Comparison of ENCODE assay signal across 17 cellular contexts in genomic region chr18:59906203-59906602, GRCh38. TPM values are rescaled to one million over a fixed set of nuclear protein-coding genes. Genes with fewer than 3 reads are reported as not detected.
DNase-seq lines count a peak whose midpoint lies in the region; ATAC-seq and TF ChIP-seq lines count a peak whose summit lies in the region.
"Had no signal": no experiment of that assay in that cellular context is flagged by ENCODE, and none has a peak within 500 bp of the region (broad histone marks: within the 10 kb centered on the region; RNA-seq: fewer than 3 reads in every experiment).

No MANE protein-coding gene starts in this region.

- intact Hi-C loops in IMR-90 (cut with micrococcal nuclease), result loop anchor here (10.0 kb wide), 2 partner anchors 211 to 281 kb away; partner anchors contain the start of gene CCBE1
- intact Hi-C loops in activated T-helper 2 cell treated with anti-CD3 and anti-CD28 coated beads, Interferon-gamma antibody, Interleukin-2, Interleukin-4, amounts not matched to agents 10 μg/mL and 5 μg/mL and 100 μg/mL, durations not matched to agents 14 hours and 24 hours and 36 hours (cut with micrococcal nuclease), result loop anchor here (2.0 to 10.0 kb wide), 2 partner anchors 59 to 1301 kb away; no protein-coding TSS in a partner anchor
- intact Hi-C loops in thyroid gland (cut with DNase I), result no loop called here
- intact Hi-C loops in mammary epithelial cell (cut with micrococcal nuclease), result loop anchor here (10.0 kb wide), 1 partner anchor 149 kb away; no protein-coding TSS in a partner anchor

- H3K27ac Mint-ChIP-seq in activated naive CD4-positive, alpha-beta T cell treated with anti-CD3 and anti-CD28 coated beads, Interleukin-2, amount 10 ng/mL, durations not matched to agents 7 days and 5 days, result peak overlapping the region; percentile 64
- peak overlapping the region; percentile 77 for H3K27ac Mint-ChIP-seq in activated T-helper 2 cell treated with anti-CD3 and anti-CD28 coated beads, Interferon-gamma antibody, Interleukin-2, Interleukin-4, amounts not matched to agents 10 μg/mL and 5 μg/mL and 100 μg/mL, durations not matched to agents 14 hours and 24 hours and 36 hours
- H3K27ac Mint-ChIP-seq: HFFc6 had no signal

- no peak overlapping the region for H3K14ac ChIP-seq in IMR-90 (replicated peaks; ENCODE audit: low read depth, low read length)

- DNase-seq in activated naive CD4-positive, alpha-beta T cell treated with anti-CD3 and anti-CD28 coated beads, Interleukin-2, amount 10 ng/mL, durations not matched to agents 7 days and 5 days, result no peak
- no peak for DNase-seq in activated naive CD4-positive, alpha-beta T cell treated with anti-CD3 and anti-CD28 coated beads, Interleukin-2, amount 50 U/mL, for 16 hours
- DNase-seq in IMR-90 (no peak), thyroid gland (no peak), mammary epithelial cell (no peak), NOMO-1 (lab: John Stamatoyannopoulos, UW; ENCODE audit: unreplicated experiment in 2 of 2) (no peak), germinal center (ENCODE audit: low spot score) (no peak)
- DNase-seq in activated T-helper 2 cell treated with anti-CD3 and anti-CD28 coated beads, Interferon-gamma antibody, Interleukin-2, Interleukin-4, amounts not matched to agents 10 μg/mL and 5 μg/mL and 100 μg/mL, durations not matched to agents 14 hours and 24 hours and 36 hours (ENCODE audit: low spot score), result no peak
- DNase-seq: activated T-cell treated with anti-CD3 and anti-CD28 coated beads for 4 hours; amygdala; HFFc6; Kasumi-1; NCI-H1436 treated with DMSO at 0.1 percent for 48 hours; NCI-H446 treated with DMSO at 0.1 percent for 48 hours; stimulated activated CD4-positive, alpha-beta T cell treated with anti-CD3 and anti-CD28 coated beads, Interleukin-1b, Interleukin-23, amount 100 ng/mL, for 48 hours; tibial artery had no signal

- H3K4ac ChIP-seq in IMR-90 (ENCODE audit: low read depth, low read length), result peak overlapping the region; percentile 1; the same call in 1 of the 2 replicates

- H3K36me3 ChIP-seq in IMR-90 (ENCODE audit: control insufficient read depth, insufficient read depth, low read length), result peaks cover 7% of the 10 kb centered on the region
- no peaks in the 10 kb centered on the region for H3K36me3 ChIP-seq in thyroid gland
- H3K36me3 ChIP-seq in mammary epithelial cell (ENCODE audit: insufficient read depth, low read length), result peaks cover 13% of the 10 kb centered on the region
- H3K36me3 ChIP-seq: right lobe of liver, tibial artery had no signal

- H3K9me3 ChIP-seq in IMR-90 (ENCODE audit: control insufficient read depth, insufficient read depth, low read length), result no peaks in the 10 kb centered on the region
- H3K9me3 ChIP-seq in thyroid gland, result no peaks in the 10 kb centered on the region
- no peaks in the 10 kb centered on the region for H3K9me3 ChIP-seq in mammary epithelial cell (replicated peaks; ENCODE audit: insufficient read depth, low read length)
- H3K9me3 ChIP-seq: right lobe of liver, tibial artery had no signal

- H4K20me1 ChIP-seq in IMR-90 (ENCODE audit: insufficient read depth, low read length), result peaks cover 19% of the 10 kb centered on the region
- H4K20me1 ChIP-seq in mammary epithelial cell (ENCODE audit: insufficient read depth, low read length), result no peaks in the 10 kb centered on the region

- no peak overlapping the region for H3K56ac ChIP-seq in IMR-90 (ENCODE audit: extremely low read depth, insufficient read depth, low read length)

- H3K18ac ChIP-seq in IMR-90 (ENCODE audit: low read depth, low read length), result no peak overlapping the region

- WGBS in IMR-90 (ENCODE audit: extremely low coverage in 2 of 2, insufficient read length in 1 of 2), 2 experiments, result no CpG with 5 or more reads among the region's 3 CpGs
- 79 to 86% methylated on average over 3 of the region's 3 CpGs for WGBS in thyroid gland, 2 donors
- WGBS in mammary epithelial cell (ENCODE audit: low coverage, missing lambda C conversion rate), result 82% methylated on average over 3 of the region's 3 CpGs

- peaks cover 21% of the 10 kb centered on the region for H3K36me3 Mint-ChIP-seq in activated naive CD4-positive, alpha-beta T cell treated with anti-CD3 and anti-CD28 coated beads, Interleukin-2, amount 10 ng/mL, durations not matched to agents 7 days and 5 days
- peaks cover 35% of the 10 kb centered on the region for H3K36me3 Mint-ChIP-seq in activated T-helper 2 cell treated with anti-CD3 and anti-CD28 coated beads, Interferon-gamma antibody, Interleukin-2, Interleukin-4, amounts not matched to agents 10 μg/mL and 5 μg/mL and 100 μg/mL, durations not matched to agents 14 hours and 24 hours and 36 hours (ENCODE audit: low read depth)

- H2BK20ac ChIP-seq in IMR-90 (ENCODE audit: low read depth, low read length), result no peak overlapping the region

- H3K27me3 ChIP-seq in IMR-90 (ENCODE audit: control insufficient read depth, insufficient read depth, low read length) (no peaks in the 10 kb centered on the region), thyroid gland (no peaks in the 10 kb centered on the region), mammary epithelial cell (ENCODE audit: insufficient read depth, low read length) (no peaks in the 10 kb centered on the region)
- H3K27me3 ChIP-seq: right lobe of liver had no signal

- peak overlapping the region; percentile 27 for H2BK120ac ChIP-seq in IMR-90 (ENCODE audit: low read depth, low read length)

- no peak overlapping the region; the same call in 1 of the 2 replicates for H3K4me2 ChIP-seq in IMR-90 (ENCODE audit: low read depth, low read length)
- H3K4me2 ChIP-seq in mammary epithelial cell (ENCODE audit: insufficient read depth, low read depth, low read length), result no peak overlapping the region

- no peak for TF ChIP-seq CTCF in IMR-90 (conservative IDR thresholded peaks at IDR 0.05; ENCODE audit: low read depth, low read length)
- no peak for TF ChIP-seq CTCF in thyroid gland (IDR thresholded peaks at IDR 0.05)
- no peak for TF ChIP-seq CTCF in mammary epithelial cell (conservative IDR thresholded peaks at IDR 0.05 in 1 of 2, IDR thresholded peaks at IDR 0.05 in 1 of 2; ENCODE audit: extremely low read depth in 1 of 2, insufficient read depth in 1 of 2, low read depth in 1 of 2, low read length in 2 of 2)

- H2BK5ac ChIP-seq in IMR-90 (ENCODE audit: low read depth, low read length, poor library complexity, severe bottlenecking), result no peak overlapping the region

- no peak overlapping the region for H4K91ac ChIP-seq in IMR-90 (ENCODE audit: insufficient read depth, low read depth, low read length)

- H3K27me3 Mint-ChIP-seq in activated naive CD4-positive, alpha-beta T cell treated with anti-CD3 and anti-CD28 coated beads, Interleukin-2, amount 10 ng/mL, durations not matched to agents 7 days and 5 days, result no peaks in the 10 kb centered on the region
- H3K27me3 Mint-ChIP-seq in activated T-helper 2 cell treated with anti-CD3 and anti-CD28 coated beads, Interferon-gamma antibody, Interleukin-2, Interleukin-4, amounts not matched to agents 10 μg/mL and 5 μg/mL and 100 μg/mL, durations not matched to agents 14 hours and 24 hours and 36 hours (ENCODE audit: low read depth), result no peaks in the 10 kb centered on the region

- H3K9me1 ChIP-seq in IMR-90 (ENCODE audit: insufficient read depth, low read length), result peaks cover 24% of the 10 kb centered on the region

- TF ChIP-seq RAD21 in IMR-90 (IDR thresholded peaks at IDR 0.05; ENCODE audit: low read length), result no peak

- H3K9ac ChIP-seq in IMR-90 (ENCODE audit: low read depth, low read length), result no peak overlapping the region
- no peak overlapping the region for H3K9ac ChIP-seq in mammary epithelial cell (ENCODE audit: insufficient read depth, low read length)

- no peaks in the 10 kb centered on the region for H3K9me3 Mint-ChIP-seq in activated naive CD4-positive, alpha-beta T cell treated with anti-CD3 and anti-CD28 coated beads, Interleukin-2, amount 10 ng/mL, durations not matched to agents 7 days and 5 days
- H3K9me3 Mint-ChIP-seq in activated T-helper 2 cell treated with anti-CD3 and anti-CD28 coated beads, Interferon-gamma antibody, Interleukin-2, Interleukin-4, amounts not matched to agents 10 μg/mL and 5 μg/mL and 100 μg/mL, durations not matched to agents 14 hours and 24 hours and 36 hours, result no peaks in the 10 kb centered on the region
- H3K9me3 Mint-ChIP-seq: HFFc6 had no signal

- H3K4me3 Mint-ChIP-seq in activated naive CD4-positive, alpha-beta T cell treated with anti-CD3 and anti-CD28 coated beads, Interleukin-2, amount 10 ng/mL, durations not matched to agents 7 days and 5 days, result no peak overlapping the region
- H3K4me3 Mint-ChIP-seq in activated T-helper 2 cell treated with anti-CD3 and anti-CD28 coated beads, Interferon-gamma antibody, Interleukin-2, Interleukin-4, amounts not matched to agents 10 μg/mL and 5 μg/mL and 100 μg/mL, durations not matched to agents 14 hours and 24 hours and 36 hours (ENCODE audit: low read depth), result peak overlapping the region; percentile 32
- H3K4me3 Mint-ChIP-seq: HFFc6 had no signal

- H3K27ac ChIP-seq in IMR-90 (ENCODE audit: insufficient read depth, low read length) (no peak overlapping the region), thyroid gland (no peak overlapping the region), mammary epithelial cell (ENCODE audit: insufficient read depth, low read depth, low read length) (no peak overlapping the region)
- H3K27ac ChIP-seq: right lobe of liver, tibial artery had no signal

- in situ Hi-C loops in IMR-90 (cut with MboI; ENCODE audit: low sequenced_read_pairs), result no loop called here
- in situ Hi-C loops in mammary epithelial cell (cut with MboI; ENCODE audit: low sequenced_read_pairs in 2 of 2), result loop anchor here in 1 of 2 donors (10.0 kb wide), 2 partner anchors 49 to 71 kb away; no protein-coding TSS in a partner anchor

- CTCF ChIA-PET in activated naive CD4-positive, alpha-beta T cell treated with anti-CD3 and anti-CD28 coated beads, Interleukin-2, amount 10 ng/mL, durations not matched to agents 7 days and 5 days (lab: Charles Lee), result interaction anchor here (2.5 kb wide), 1 partner anchor 13 kb away, joined by 7 read pairs; no protein-coding TSS in a partner anchor
- CTCF ChIA-PET in IMR-90 (lab: Yijun Ruan, JAX) (interaction anchor here (0.7 kb wide), 2 partner anchors 23 to 48 kb away, joined by 3 to 5 read pairs; no protein-coding TSS in a partner anchor), mammary epithelial cell (lab: Charles Lee; ENCODE audit: low non-redundant PET) (no interaction called here)

- H2AK5ac ChIP-seq in IMR-90 (ENCODE audit: low read depth, low read length), result no peak overlapping the region

- no peak overlapping the region for H3K23ac ChIP-seq in IMR-90 (ENCODE audit: low read depth, low read length)

- no peak overlapping the region for H4K8ac ChIP-seq in IMR-90 (ENCODE audit: low read depth in 2 of 2, low read length in 2 of 2)

- H2AK9ac ChIP-seq in IMR-90 (replicated peaks; ENCODE audit: low read depth, low read length, poor library complexity), result no peak overlapping the region

- BruUV-seq in IMR-90 (replicated peaks; lab: Mats Ljungman, UMichigan) (no TSS peak), mammary epithelial cell (replicated peaks; lab: Mats Ljungman, UMichigan) (no TSS peak)

- peaks cover 29% of the 10 kb centered on the region for H3K79me2 ChIP-seq in mammary epithelial cell (ENCODE audit: insufficient read depth, low read length)

- H3K4me1 Mint-ChIP-seq in activated naive CD4-positive, alpha-beta T cell treated with anti-CD3 and anti-CD28 coated beads, Interleukin-2, amount 10 ng/mL, durations not matched to agents 7 days and 5 days, result peaks cover 72% of the 10 kb centered on the region
- peaks cover 67% of the 10 kb centered on the region for H3K4me1 Mint-ChIP-seq in activated T-helper 2 cell treated with anti-CD3 and anti-CD28 coated beads, Interferon-gamma antibody, Interleukin-2, Interleukin-4, amounts not matched to agents 10 μg/mL and 5 μg/mL and 100 μg/mL, durations not matched to agents 14 hours and 24 hours and 36 hours (ENCODE audit: low read depth)

- POLR2A ChIA-PET in IMR-90 (lab: Charles Lee; ENCODE audit: unreplicated experiment), result interaction anchor here (0.7 kb wide), 1 partner anchor 35 kb away, joined by 6 read pairs; no protein-coding TSS in a partner anchor

- H3K4me3 ChIP-seq in IMR-90 (ENCODE audit: insufficient read depth, low read depth, low read length) (no peak overlapping the region), thyroid gland (replicated peaks in 1 of 3) (no peak overlapping the region), mammary epithelial cell (replicated peaks in 1 of 3; ENCODE audit: insufficient read depth in 1 of 3, low read depth in 2 of 3, low read length in 3 of 3) (no peak overlapping the region)
- H3K4me3 ChIP-seq: right lobe of liver, tibial artery had no signal

- H3K79me1 ChIP-seq in IMR-90 (ENCODE audit: low read depth in 1 of 2, low read length in 2 of 2), result peaks cover 0 to 39% of the 10 kb centered on the region in 2 experiments; a peak in 2 of 4 replicates

- ATAC-seq in IMR-90 (ENCODE audit: low read depth), result no peak
- ATAC-seq: right lobe of liver had no signal

- TF ChIP-seq POLR2A in IMR-90 (IDR thresholded peaks at IDR 0.05; ENCODE audit: low read depth, low read length) (peak; percentile 21; the same call in 1 of the 2 replicates), thyroid gland (IDR thresholded peaks at IDR 0.05) (no peak)

- H2AFZ ChIP-seq in IMR-90 (replicated peaks; ENCODE audit: low read length, poor library complexity) (no peak overlapping the region), mammary epithelial cell (ENCODE audit: low read depth, low read length) (no peak overlapping the region)

- H4K5ac ChIP-seq in IMR-90 (ENCODE audit: low read depth, low read length), result no peak overlapping the region

- H3K4me1 ChIP-seq in IMR-90 (ENCODE audit: control insufficient read depth, insufficient read depth, low read length) (peaks cover 28% of the 10 kb centered on the region), thyroid gland (peaks cover 0 to 3% of the 10 kb centered on the region in 2 donors), mammary epithelial cell (ENCODE audit: insufficient read depth, low read length) (peaks cover 35% of the 10 kb centered on the region)
- H3K4me1 ChIP-seq: right lobe of liver, tibial artery had no signal

- H2BK15ac ChIP-seq in IMR-90 (ENCODE audit: low read depth, low read length), result no peak overlapping the region

- dilution Hi-C loops in IMR-90 (cut with HindIII; ENCODE audit: low sequenced_read_pairs, unreplicated experiment), result no loop called here
- dilution Hi-C loops in mammary epithelial cell (cut with HindIII; ENCODE audit: low sequenced_read_pairs), result loop anchor here (25.0 kb wide), 1 partner anchor 156 kb away; no protein-coding TSS in a partner anchor

RNA-seq across cellular contexts. Expression of gene PMAIP1, which starts 6.4 kb away (rescaled TPM):
- total RNA-seq in IMR-90 (2012; rRNA removed), result 14.0 and 26.9 TPM in 2 replicates
- 25.9 and 30.1 TPM in 2 replicates for polyA plus RNA-seq in IMR-90 (2012; rRNA removed)
- 4.3 and 12.5 TPM in 2 replicates for polyA plus RNA-seq in IMR-90 (2012; cell fraction: cytosol; rRNA removed)
- 7.2 and 17.3 TPM in 2 replicates for polyA plus RNA-seq in IMR-90 (2012; cell fraction: nucleus; rRNA removed; ENCODE audit: low replicate concordance)
- total RNA-seq in activated T-helper 2 cell treated with anti-CD3 and anti-CD28 coated beads, Interferon-gamma antibody, Interleukin-2, Interleukin-4, amounts not matched to agents 10 μg/mL and 5 μg/mL and 100 μg/mL, durations not matched to agents 14 hours and 24 hours and 36 hours, result 41.8 and 42.0 TPM in 2 replicates
- total RNA-seq in thyroid gland, result 1 to 10 TPM; 1.1 to 2.3 (median 1.6) TPM
- total RNA-seq in mammary epithelial cell, result 10 to 100 TPM; 17.8 to 34.3 TPM
- polyA plus RNA-seq in mammary epithelial cell, result 14.4 TPM
- 4.2 TPM for polyA minus RNA-seq in mammary epithelial cell
